ENCODE assay signal across 8 cellular contexts in genomic region chr12:10211975-10212622, GRCh38. TPM values are rescaled to one million over a fixed set of nuclear protein-coding genes. Genes with fewer than 3 reads are reported as not detected.
A peak's percentile ranks its signal among the peaks of the same experiment; 100 is the strongest.
DNase-seq lines count a peak whose midpoint lies in the region; ATAC-seq and TF ChIP-seq lines count a peak whose summit lies in the region.

No MANE protein-coding gene starts in this region.

- 38 to 41% methylated on average over 21 to 29 of the region's 38 CpGs for WGBS in esophagus squamous epithelium, 2 donors

- peaks cover 11% of the 10 kb centered on the region for H3K4me1 Mint-ChIP-seq in activated T-helper 17 cell treated with anti-CD3 and anti-CD28 coated beads, Interleukin-2, amount 50 U/mL, for 72 hours

- peak overlapping the region; percentile 92 for H3K4me2 ChIP-seq in BLaER1

- H3K9me3 Mint-ChIP-seq in activated T-helper 17 cell treated with anti-CD3 and anti-CD28 coated beads, Interleukin-2, amount 50 U/mL, for 72 hours: no peaks in the 10 kb centered on the region

- intact Hi-C loops in esophagus squamous epithelium (cut with DNase I): no loop called here

- no peaks in the 10 kb centered on the region for H3K36me3 ChIP-seq in BLaER1
- H3K36me3 ChIP-seq in esophagus squamous epithelium: peaks cover 0 to under 1% (median 0%) of the 10 kb centered on the region in 3 donors
- H3K36me3 ChIP-seq in mucosa of stomach (ENCODE audit: control insufficient read depth, insufficient read depth, low read length): no peaks in the 10 kb centered on the region

- H3K27ac Mint-ChIP-seq in activated T-helper 17 cell treated with anti-CD3 and anti-CD28 coated beads, Interleukin-2, amount 50 U/mL, for 72 hours: peak overlapping the region; percentile 98

- H3K27me3 ChIP-seq in BLaER1 (no peaks in the 10 kb centered on the region; the same call in 1 of the 2 replicates), esophagus squamous epithelium (no peaks in the 10 kb centered on the region), mucosa of stomach (ENCODE audit: control insufficient read depth, insufficient read depth, low read length) (no peaks in the 10 kb centered on the region)

- peak; percentile 52 for DNase-seq in Jurkat, Clone E6-1 (ENCODE audit: low read depth, low spot score)
- DNase-seq in RPMI8226 (peak; percentile 78), esophagus squamous epithelium (lab: John Stamatoyannopoulos, UW) (peak; percentile 49)
- peak; percentile 57 to 73 for DNase-seq in stimulated activated CD8-positive, alpha-beta memory T cell treated with anti-CD3 and anti-CD28 coated beads, Interleukin-4, amount 100 ng/mL, for 4 hours (ENCODE audit: low read depth in 2 of 2, low spot score in 1 of 2)

- H4K20me1 ChIP-seq in BLaER1: 0 out of 2 replicates have a peak, but pooled peaks cover 19% of the 10 kb centered on the region

- H3K9ac ChIP-seq in BLaER1: peak overlapping the region; percentile 78
- peak overlapping the region; percentile 98 for H3K9ac ChIP-seq in mucosa of stomach (ENCODE audit: low read length)

- TF ChIP-seq CTCF in esophagus squamous epithelium (IDR thresholded peaks at IDR 0.05): peak in 1 of 6 experiments; percentile 11

- H3K36me3 Mint-ChIP-seq in activated T-helper 17 cell treated with anti-CD3 and anti-CD28 coated beads, Interleukin-2, amount 50 U/mL, for 72 hours (ENCODE audit: low read depth): peaks cover 18% of the 10 kb centered on the region

- no peaks in the 10 kb centered on the region for H3K27me3 Mint-ChIP-seq in activated T-helper 17 cell treated with anti-CD3 and anti-CD28 coated beads, Interleukin-2, amount 50 U/mL, for 72 hours

- H3K9me3 ChIP-seq in BLaER1 (no peaks in the 10 kb centered on the region), esophagus squamous epithelium (no peaks in the 10 kb centered on the region), mucosa of stomach (ENCODE audit: control insufficient read depth, low read length) (no peaks in the 10 kb centered on the region)

- H3K4me3 ChIP-seq in BLaER1 (peak overlapping the region; percentile 81), esophagus squamous epithelium (peak overlapping the region; percentile 54 to 88 (median 84)), mucosa of stomach (ENCODE audit: low read length) (peak overlapping the region; percentile 89)
- peak overlapping the region; percentile 68 for H3K4me3 ChIP-seq in Jurkat, Clone E6-1 (ENCODE audit: low read length)

- H3K4me3 Mint-ChIP-seq in activated T-helper 17 cell treated with anti-CD3 and anti-CD28 coated beads, Interleukin-2, amount 50 U/mL, for 72 hours: peak overlapping the region; percentile 94

- peak; percentile 48 for ATAC-seq in GM21367 (IDR thresholded peaks at IDR 0.05; ENCODE audit: unreplicated experiment)
- peak; percentile 84 for ATAC-seq in activated T-helper 17 cell treated with anti-CD3 and anti-CD28 coated beads, Interleukin-2, amount 50 U/mL, for 72 hours (replicated peaks)

- H3K4me1 ChIP-seq in BLaER1 (peaks cover 20% of the 10 kb centered on the region), esophagus squamous epithelium (peaks cover 3 to 34% (median 9%) of the 10 kb centered on the region in 3 donors), mucosa of stomach (ENCODE audit: control insufficient read depth, insufficient read depth, low read length) (peaks cover 12% of the 10 kb centered on the region)

- H3K27ac ChIP-seq in BLaER1: peak overlapping the region; percentile 38; the same call in 1 of the 2 replicates
- H3K27ac ChIP-seq in esophagus squamous epithelium: peak overlapping the region; percentile 94 to 100 (median 99)

- peak in 3 of 4 donors; percentile 33 to 93 (median 67) for TF ChIP-seq POLR2A in esophagus squamous epithelium (IDR thresholded peaks at IDR 0.05)

RNA-seq across cellular contexts. Expression of gene GABARAPL1, which starts 0.6 kb away (rescaled TPM):
- 12.3 TPM for polyA plus RNA-seq in Jurkat, Clone E6-1 (2012; ENCODE audit: insufficient read depth, insufficient read length)
- 10 to 100 TPM in 1 of 2 donors, 1 to 10 TPM in 1; 6.9 to 25.1 TPM for total RNA-seq in activated T-helper 17 cell treated with anti-CD3 and anti-CD28 coated beads, Interleukin-2, amount 50 U/mL, for 72 hours
- total RNA-seq in esophagus squamous epithelium: 10 to 100 TPM; 10.3 to 65.2 (median 24.5) TPM

RNA-seq across cellular contexts. Expression of gene TMEM52B, which starts 33.3 kb away (rescaled TPM):
- not detected for polyA plus RNA-seq in Jurkat, Clone E6-1 (2012; ENCODE audit: insufficient read depth, insufficient read length)
- not detected for total RNA-seq in activated T-helper 17 cell treated with anti-CD3 and anti-CD28 coated beads, Interleukin-2, amount 50 U/mL, for 72 hours
- not detected for total RNA-seq in esophagus squamous epithelium

RNA-seq across cellular contexts. Expression of gene OLR1, which starts 40.2 kb away (rescaled TPM):
- polyA plus RNA-seq in Jurkat, Clone E6-1 (2012; ENCODE audit: insufficient read depth, insufficient read length): not detected
- total RNA-seq in activated T-helper 17 cell treated with anti-CD3 and anti-CD28 coated beads, Interleukin-2, amount 50 U/mL, for 72 hours: not detected
- 1 to 10 TPM in 1 of 4 donors, not detected in 3; 2.7 TPM for total RNA-seq in esophagus squamous epithelium

Comparison
In these comparisons a context has a peak if more than half of its experiments do, and no peak if none do; other contexts are left out.
1. Peak in every context shown above with its lines: DNase-seq, ATAC-seq, H3K4me3 ChIP-seq and H3K27ac ChIP-seq.